Comparison of ENCODE assay signal across 35 cellular contexts in the genomic region with DNA sequence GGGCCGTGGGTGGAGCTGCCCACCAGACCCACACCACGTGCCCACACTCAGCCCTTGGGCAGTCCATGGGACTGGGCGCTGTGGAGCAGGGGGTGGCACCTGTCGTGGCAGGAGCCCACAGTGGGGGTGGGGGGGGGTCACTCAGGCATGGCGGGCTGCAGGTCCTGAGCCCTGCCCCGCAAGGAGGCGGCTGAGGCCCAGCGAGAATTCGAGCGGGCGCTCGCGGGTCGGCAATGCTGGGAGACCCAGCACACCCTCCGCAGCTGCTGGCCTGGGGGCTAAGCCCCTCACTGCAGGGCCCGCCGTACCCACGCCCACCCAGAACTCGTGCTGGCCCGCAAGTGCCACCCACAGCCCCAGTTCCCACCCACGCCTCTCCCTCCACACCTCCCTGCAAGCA.
"Had no signal": no experiment of that assay in that cellular context is flagged by ENCODE, and none has a peak within 500 bp of the region (broad histone marks: within the 10 kb centered on the region; RNA-seq: fewer than 3 reads in every experiment).

No MANE protein-coding gene starts in this region.

- H3K27me3 Mint-ChIP-seq: activated CD4-positive, alpha-beta memory T cell treated with anti-CD3 and anti-CD28 coated beads for 36 hours; activated CD4-positive, alpha-beta T cell treated with anti-CD3 and anti-CD28 coated beads for 36 hours; activated CD4-positive, alpha-beta T cell treated with anti-CD3 and anti-CD28 coated beads, Interleukin-2, amount 10 ng/mL, durations not matched to agents 24 days and 14 days; activated CD8-positive, alpha-beta memory T cell treated with anti-CD3 and anti-CD28 coated beads, Interleukin-2, amount 10 ng/mL, durations not matched to agents 7 days and 5 days; activated naive CD4-positive, alpha-beta T cell treated with anti-CD3 and anti-CD28 coated beads, Interleukin-2, amount 50 U/mL, for 24 hours; activated naive CD8-positive, alpha-beta T cell treated with anti-CD3 and anti-CD28 coated beads for 36 hours; activated naive CD8-positive, alpha-beta T cell treated with anti-CD3 and anti-CD28 coated beads, Interleukin-2, amount 50 U/mL, for 24 hours; brain; central memory CD8-positive, alpha-beta T cell; effector memory CD8-positive, alpha-beta T cell had no signal

- H3K27ac Mint-ChIP-seq: activated CD4-positive, alpha-beta memory T cell treated with anti-CD3 and anti-CD28 coated beads for 36 hours; activated CD4-positive, alpha-beta T cell treated with anti-CD3 and anti-CD28 coated beads for 36 hours; activated CD4-positive, alpha-beta T cell treated with anti-CD3 and anti-CD28 coated beads, Interleukin-2, amount 10 ng/mL, durations not matched to agents 24 days and 14 days; activated CD8-positive, alpha-beta memory T cell treated with anti-CD3 and anti-CD28 coated beads, Interleukin-2, amount 10 ng/mL, durations not matched to agents 7 days and 5 days; activated CD8-positive, alpha-beta T cell treated with anti-CD3 and anti-CD28 coated beads, Interleukin-2, amount 10 ng/mL, durations not matched to agents 7 days and 5 days; activated naive CD4-positive, alpha-beta T cell treated with anti-CD3 and anti-CD28 coated beads for 36 hours; activated naive CD4-positive, alpha-beta T cell treated with anti-CD3 and anti-CD28 coated beads, Interleukin-2, amount 50 U/mL, for 24 hours; activated naive CD8-positive, alpha-beta T cell treated with anti-CD3 and anti-CD28 coated beads for 36 hours; activated naive CD8-positive, alpha-beta T cell treated with anti-CD3 and anti-CD28 coated beads, Interleukin-2, amount 50 U/mL, for 24 hours; activated T-helper 1 cell treated with anti-CD3 and anti-CD28 coated beads, Interleukin-12 subunit alpha, Interleukin-12 subunit beta, Interleukin-2, Interleukin-4 antibody, amounts not matched to agents 30 ng/mL and 10 ng/mL and 1 ng/mL, durations not matched to agents 14 hours and 24 hours and 36 hours; activated T-helper 2 cell treated with anti-CD3 and anti-CD28 coated beads, Interferon-gamma antibody, Interleukin-2, Interleukin-4, amounts not matched to agents 10 μg/mL and 5 μg/mL and 100 μg/mL, durations not matched to agents 14 hours and 24 hours and 36 hours; brain; effector memory CD8-positive, alpha-beta T cell had no signal

- H3K4me3 ChIP-seq: adrenal gland, ascending aorta, breast epithelium, cardiac muscle cell, esophagus muscularis mucosa, gastrocnemius medialis had no signal

- ATAC-seq: activated CD4-positive, alpha-beta T cell treated with anti-CD3 and anti-CD28 coated beads for 36 hours; activated CD8-positive, alpha-beta memory T cell treated with anti-CD3 and anti-CD28 coated beads, Interleukin-2, amount 10 ng/mL, durations not matched to agents 7 days and 5 days; activated CD8-positive, alpha-beta T cell treated with anti-CD3 and anti-CD28 coated beads, Interleukin-2, amount 10 ng/mL, durations not matched to agents 7 days and 5 days; activated naive CD8-positive, alpha-beta T cell treated with anti-CD3 and anti-CD28 coated beads, Interleukin-2, amount 50 U/mL, for 24 hours; effector memory CD8-positive, alpha-beta T cell; foreskin keratinocyte; gastrocnemius medialis had no signal

- DNase-seq: activated CD4-positive, alpha-beta memory T cell treated with anti-CD3 and anti-CD28 coated beads for 36 hours; activated CD4-positive, alpha-beta T cell treated with anti-CD3 and anti-CD28 coated beads for 36 hours; activated CD4-positive, alpha-beta T cell treated with anti-CD3 and anti-CD28 coated beads, Interleukin-2, amount 10 ng/mL, durations not matched to agents 24 days and 14 days; activated CD4-positive, CD25-positive, alpha-beta regulatory T cell; activated CD4-positive, CD25-positive, alpha-beta regulatory T cell treated with anti-CD3 and anti-CD28 coated beads, Interleukin-2, amount 50 U/mL, for 72 hours; activated CD8-positive, alpha-beta memory T cell treated with anti-CD3 and anti-CD28 coated beads, Interleukin-2, amount 10 ng/mL, durations not matched to agents 7 days and 5 days; activated CD8-positive, alpha-beta memory T cell treated with anti-CD3 and anti-CD28 coated beads, Interleukin-2, amount 50 U/mL, for 4 hours; activated CD8-positive, alpha-beta T cell treated with anti-CD3 and anti-CD28 coated beads, Interleukin-2, amount 10 ng/mL, durations not matched to agents 7 days and 5 days; activated effector memory CD4-positive, alpha-beta T cell treated with anti-CD3 and anti-CD28 coated beads, Interleukin-2, amount 50 U/mL, for 16 hours; activated naive CD4-positive, alpha-beta T cell treated with anti-CD3 and anti-CD28 coated beads for 36 hours; activated naive CD8-positive, alpha-beta T cell treated with anti-CD3 and anti-CD28 coated beads for 36 hours; activated naive CD8-positive, alpha-beta T cell treated with anti-CD3 and anti-CD28 coated beads, Interleukin-2, amount 50 U/mL, for 24 hours; activated T-cell treated with anti-CD3 and anti-CD28 coated beads, Interleukin-2, amount 50 U/mL, for 1 hour; activated T-cell treated with anti-CD3 and anti-CD28 coated beads, Interleukin-2, amount 50 U/mL, for 48 hours; adrenal gland; amygdala; cortex of kidney; dermis blood vessel endothelial cell; effector CD4-positive, alpha-beta T cell; effector memory CD8-positive, alpha-beta T cell; erythroblast; foreskin keratinocyte; gastrocnemius medialis; glutamatergic neuron; T-helper 2 cell had no signal

- H3K36me3 ChIP-seq: adrenal gland, breast epithelium, cardiac muscle cell had no signal

- FAIRE-seq: colon had no signal

- H3K27ac ChIP-seq: adrenal gland, ascending aorta, breast epithelium, cardiac muscle cell, esophagus muscularis mucosa, foreskin keratinocyte, gastrocnemius medialis had no signal

- H3K27me3 ChIP-seq: adrenal gland, ascending aorta, breast epithelium, cardiac muscle cell, esophagus muscularis mucosa, foreskin keratinocyte, gastrocnemius medialis had no signal

- H3K9me3 ChIP-seq: adrenal gland, gastrocnemius medialis had no signal

- H3K4me3 Mint-ChIP-seq: activated CD4-positive, alpha-beta memory T cell treated with anti-CD3 and anti-CD28 coated beads for 36 hours; activated CD4-positive, alpha-beta T cell treated with anti-CD3 and anti-CD28 coated beads for 36 hours; activated CD4-positive, alpha-beta T cell treated with anti-CD3 and anti-CD28 coated beads, Interleukin-2, amount 10 ng/mL, durations not matched to agents 24 days and 14 days; activated CD8-positive, alpha-beta memory T cell treated with anti-CD3 and anti-CD28 coated beads, Interleukin-2, amount 10 ng/mL, durations not matched to agents 7 days and 5 days; activated CD8-positive, alpha-beta T cell treated with anti-CD3 and anti-CD28 coated beads, Interleukin-2, amount 10 ng/mL, durations not matched to agents 7 days and 5 days; activated naive CD4-positive, alpha-beta T cell treated with anti-CD3 and anti-CD28 coated beads for 36 hours; activated naive CD4-positive, alpha-beta T cell treated with anti-CD3 and anti-CD28 coated beads, Interleukin-2, amount 50 U/mL, for 24 hours; activated naive CD8-positive, alpha-beta T cell treated with anti-CD3 and anti-CD28 coated beads for 36 hours; activated naive CD8-positive, alpha-beta T cell treated with anti-CD3 and anti-CD28 coated beads, Interleukin-2, amount 50 U/mL, for 24 hours; activated T-helper 1 cell treated with anti-CD3 and anti-CD28 coated beads, Interleukin-12 subunit alpha, Interleukin-12 subunit beta, Interleukin-2, Interleukin-4 antibody, amounts not matched to agents 30 ng/mL and 10 ng/mL and 1 ng/mL, durations not matched to agents 14 hours and 24 hours and 36 hours; brain; central memory CD8-positive, alpha-beta T cell; effector memory CD8-positive, alpha-beta T cell had no signal

- H3K4me1 Mint-ChIP-seq: activated CD4-positive, alpha-beta T cell treated with anti-CD3 and anti-CD28 coated beads for 36 hours; activated CD4-positive, alpha-beta T cell treated with anti-CD3 and anti-CD28 coated beads, Interleukin-2, amount 10 ng/mL, durations not matched to agents 24 days and 14 days; activated CD8-positive, alpha-beta memory T cell treated with anti-CD3 and anti-CD28 coated beads, Interleukin-2, amount 10 ng/mL, durations not matched to agents 7 days and 5 days; activated naive CD4-positive, alpha-beta T cell treated with anti-CD3 and anti-CD28 coated beads, Interleukin-2, amount 50 U/mL, for 24 hours; activated naive CD8-positive, alpha-beta T cell treated with anti-CD3 and anti-CD28 coated beads for 36 hours; activated naive CD8-positive, alpha-beta T cell treated with anti-CD3 and anti-CD28 coated beads, Interleukin-2, amount 50 U/mL, for 24 hours; central memory CD8-positive, alpha-beta T cell had no signal

- H3K36me3 Mint-ChIP-seq: activated CD8-positive, alpha-beta memory T cell treated with anti-CD3 and anti-CD28 coated beads, Interleukin-2, amount 10 ng/mL, durations not matched to agents 7 days and 5 days had no signal

- H3K4me1 ChIP-seq: adrenal gland, ascending aorta, breast epithelium, esophagus muscularis mucosa, foreskin keratinocyte, gastrocnemius medialis had no signal
